In genomic region chr1:224377676-224378006, GRCh38 we compare ENCODE assay signal across 8 cellular contexts. TPM values are rescaled to one million over a fixed set of nuclear protein-coding genes. Genes with fewer than 3 reads are reported as not detected.
A peak's percentile ranks its signal among the peaks of the same experiment; 100 is the strongest.
DNase-seq lines count a peak whose midpoint lies in the region; ATAC-seq and TF ChIP-seq lines count a peak whose summit lies in the region.

No MANE protein-coding gene starts in this region.

- no peaks in the 10 kb centered on the region for H3K27me3 Mint-ChIP-seq in Calu3 (ENCODE audit: unreplicated experiment)

- no peak for TF ChIP-seq CTCF in Calu3 (IDR thresholded peaks at IDR 0.05; ENCODE audit: unreplicated experiment)

- TSS peak; percentile 5 for BruUV-seq in Calu3 (replicated peaks; lab: Mats Ljungman, UMichigan)

- H3K27ac Mint-ChIP-seq in Calu3 (ENCODE audit: unreplicated experiment): no peak overlapping the region

- intact Hi-C loops in Calu3 (cut with micrococcal nuclease; ENCODE audit: unreplicated experiment): no loop called here

- peaks cover 57% of the 10 kb centered on the region for H3K36me3 Mint-ChIP-seq in Calu3 (ENCODE audit: insufficient read depth, unreplicated experiment)

- H3K9me3 Mint-ChIP-seq in Calu3 (ENCODE audit: low read depth, unreplicated experiment): no peaks in the 10 kb centered on the region

- ATAC-seq in GM19463 (IDR thresholded peaks at IDR 0.05; ENCODE audit: unreplicated experiment) (peak; percentile 72), HG03565 (IDR thresholded peaks at IDR 0.05; ENCODE audit: unreplicated experiment) (peak; percentile 70)

- DNase-seq in Calu3 (no peak), amniotic stem cell (lab: John Stamatoyannopoulos, UW) (peak; percentile 16), renal cortical epithelial cell (ENCODE audit: low read depth) (peak; percentile 80), COR-L47 (lab: John Stamatoyannopoulos, UW) (no peak), medulla oblongata (ENCODE audit: extremely low spot score) (no peak), NCI-H510A (lab: John Stamatoyannopoulos, UW) (no peak)

- CTCF ChIA-PET in Calu3 (lab: Charles Lee): no interaction called here

- H3K4me3 Mint-ChIP-seq in Calu3 (ENCODE audit: low read depth, unreplicated experiment): no peak overlapping the region

- peaks cover 21% of the 10 kb centered on the region for H3K4me1 Mint-ChIP-seq in Calu3 (ENCODE audit: low read depth, unreplicated experiment)

RNA-seq across cellular contexts. Expression of gene CNIH4, which starts 21.0 kb away (rescaled TPM):
- total RNA-seq in Calu3 (2022): 79.9 and 91.4 TPM in 2 replicates
- total RNA-seq in renal cortical epithelial cell: 77.0 and 122 TPM in 2 replicates

RNA-seq across cellular contexts. Expression of gene NVL, which starts 47.7 kb away (rescaled TPM):
- total RNA-seq in Calu3 (2022) (39.2 and 43.4 TPM in 2 replicates), renal cortical epithelial cell (32.1 and 33.3 TPM in 2 replicates)

RNA-seq across cellular contexts. Expression of gene WDR26, which starts 57.0 kb away (rescaled TPM):
- total RNA-seq in Calu3 (2022) (84.9 and 85.7 TPM in 2 replicates), renal cortical epithelial cell (57.5 and 150 TPM in 2 replicates)

Comparison
In these comparisons a context has a peak if more than half of its experiments do, and no peak if none do; other contexts are left out.
1. DNase-seq: peak in amniotic stem cell (single experiment) and renal cortical epithelial cell (single experiment); none in Calu3 (single experiment), COR-L47 (single experiment), medulla oblongata (single experiment) and NCI-H510A (single experiment).